In the genomic region with DNA sequence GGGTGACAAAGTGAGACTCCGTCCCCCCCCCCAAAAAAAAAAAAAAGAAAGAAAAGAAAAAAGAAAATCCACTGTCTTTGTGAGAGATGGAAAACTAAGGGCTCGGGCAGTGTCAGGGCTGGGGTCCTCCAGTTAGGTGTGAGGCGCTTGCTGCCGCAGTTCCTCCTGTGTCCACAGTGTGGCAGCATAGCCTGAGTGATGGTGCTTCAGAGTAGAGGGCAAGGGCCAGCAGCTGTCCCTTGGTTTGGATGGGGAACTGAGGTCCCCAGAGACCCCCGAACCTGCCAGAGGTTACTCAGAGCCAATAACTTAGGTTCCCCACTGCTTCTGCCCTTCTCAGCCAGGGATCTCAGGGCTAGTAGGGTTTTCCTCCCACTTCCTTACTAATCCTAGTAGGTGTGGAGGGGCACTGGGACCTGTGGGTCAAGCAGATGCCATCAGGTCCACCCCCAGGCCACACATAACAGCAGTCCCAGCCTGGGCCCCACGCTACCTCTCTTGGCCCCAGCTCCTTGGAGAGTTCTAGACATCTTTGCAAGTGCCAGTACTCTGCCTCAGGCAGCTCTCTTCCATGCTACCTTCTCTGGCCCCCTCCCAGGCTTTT, we compare ENCODE assay signal across 8 cellular contexts. TPM values are rescaled to one million over a fixed set of nuclear protein-coding genes. Genes with fewer than 3 reads are reported as not detected.
DNase-seq lines count a peak whose midpoint lies in the region; ATAC-seq, FAIRE-seq and TF ChIP-seq lines count a peak whose summit lies in the region.

No MANE protein-coding gene starts in this region.

- TF ChIP-seq POLR2A in A549 (IDR thresholded peaks at IDR 0.05; ENCODE audit: low read length) = no peak

- H3K4me2 ChIP-seq in A549 = no peak overlapping the region

- ATAC-seq in A549 (peak; percentile 87 to 95), HG03108 (IDR thresholded peaks at IDR 0.05; ENCODE audit: unreplicated experiment) (no peak)

- H3K9me3 ChIP-seq in A549 = no peaks in the 10 kb centered on the region

- peaks cover 3% of the 10 kb centered on the region for H3K4me1 Mint-ChIP-seq in activated CD4-positive, alpha-beta memory T cell treated with anti-CD3 and anti-CD28 coated beads, Interleukin-2, amount 10 ng/mL, durations not matched to agents 7 days and 5 days

- no peak overlapping the region for H3K27ac Mint-ChIP-seq in activated CD4-positive, alpha-beta memory T cell treated with anti-CD3 and anti-CD28 coated beads, Interleukin-2, amount 10 ng/mL, durations not matched to agents 7 days and 5 days

- H3K27me3 Mint-ChIP-seq in activated CD4-positive, alpha-beta memory T cell treated with anti-CD3 and anti-CD28 coated beads, Interleukin-2, amount 10 ng/mL, durations not matched to agents 7 days and 5 days = no peaks in the 10 kb centered on the region

- no peaks in the 10 kb centered on the region for H3K36me3 Mint-ChIP-seq in activated CD4-positive, alpha-beta memory T cell treated with anti-CD3 and anti-CD28 coated beads, Interleukin-2, amount 10 ng/mL, durations not matched to agents 7 days and 5 days (ENCODE audit: low read depth)

- CTCF ChIA-PET in A549 (lab: Yijun Ruan, JAX) = interaction anchor here (0.6 to 7.1 kb wide), 33 partner anchors 8 to 157 kb away, joined by 3 to 106 read pairs (median 4); partner anchors contain the start of genes MIEF2 and SHMT1
- CTCF ChIA-PET in activated CD4-positive, alpha-beta memory T cell treated with anti-CD3 and anti-CD28 coated beads, Interleukin-2, amount 10 ng/mL, durations not matched to agents 7 days and 5 days (lab: Charles Lee) = interaction anchor here (0.6 kb wide), 1 partner anchor 10 kb away, joined by 3 read pairs; no protein-coding TSS in a partner anchor

- H3K4me1 ChIP-seq in A549 = peaks cover 7% of the 10 kb centered on the region; the same call in 2 of the 3 replicates

- H3K4me3 Mint-ChIP-seq in activated CD4-positive, alpha-beta memory T cell treated with anti-CD3 and anti-CD28 coated beads, Interleukin-2, amount 10 ng/mL, durations not matched to agents 7 days and 5 days = no peak overlapping the region

- peak; percentile 86 for FAIRE-seq in A549 (lab: Jason Lieb, UNC)

- POLR2A ChIA-PET in A549 (lab: Yijun Ruan, JAX) = interaction anchor here (0.7 kb wide), 1 partner anchor 42 kb away, joined by 11 read pairs; no protein-coding TSS in a partner anchor
- POLR2A ChIA-PET in activated CD4-positive, alpha-beta memory T cell treated with anti-CD3 and anti-CD28 coated beads, Interleukin-2, amount 10 ng/mL, durations not matched to agents 7 days and 5 days (lab: Charles Lee) = no interaction called here

- in situ Hi-C loops in GM13977 (cut with MboI; ENCODE audit: low pct_unique_long_range_greater_than_20kb, low sequenced_read_pairs, unreplicated experiment) = no loop called here

- 5% methylated on average over 6 of the region's 6 CpGs for WGBS in A549 (ENCODE audit: missing lambda C conversion rate)

- DNase-seq in A549 (ENCODE audit: low read depth in 1 of 2, low spot score in 1 of 2) (peak; percentile 71 to 97), GM13977 (ENCODE audit: low spot score) (peak; percentile 89), NCI-H345 treated with DMSO at 0.1 percent for 48 hours (lab: John Stamatoyannopoulos, UW; ENCODE audit: unreplicated experiment) (peak; percentile 0), medulla oblongata (ENCODE audit: extremely low spot score) (peak; percentile 87)
- DNase-seq in activated CD4-positive, alpha-beta memory T cell treated with anti-CD3 and anti-CD28 coated beads, Interleukin-2, amount 10 ng/mL, durations not matched to agents 7 days and 5 days = peak; percentile 78
- DNase-seq in effector CD4-positive, alpha-beta T cell = peak; percentile 63
- peak; percentile 47 to 54 for DNase-seq in stimulated activated CD8-positive, alpha-beta memory T cell treated with anti-CD3 and anti-CD28 coated beads, Interleukin-15, amount 100 ng/mL, for 48 hours (ENCODE audit: low read depth in 2 of 2)

- TF ChIP-seq CTCF in A549 (IDR thresholded peaks at IDR 0.05) = peak; percentile 85
- peak; percentile 99 for TF ChIP-seq CTCF in GM13977 (IDR thresholded peaks at IDR 0.05; ENCODE audit: extremely low read depth, insufficient read depth, missing control alignments)

- peak; percentile 84 to 93 for TF ChIP-seq RAD21 in A549 (conservative IDR thresholded peaks at IDR 0.05 in 1 of 2, IDR thresholded peaks at IDR 0.05 in 1 of 2)

- no peak overlapping the region for H3K27ac ChIP-seq in A549

- TF ChIP-seq EP300 in A549 (IDR thresholded peaks at IDR 0.05) = no peak

- no peak overlapping the region for H3K4me3 ChIP-seq in A549

- H3K9me3 Mint-ChIP-seq in activated CD4-positive, alpha-beta memory T cell treated with anti-CD3 and anti-CD28 coated beads, Interleukin-2, amount 10 ng/mL, durations not matched to agents 7 days and 5 days = no peaks in the 10 kb centered on the region

TF ChIP-seq in A549, 52 proteins besides CTCF, POLR2A, EP300 and RAD21:
- TF ChIP-seq, protein P1, sequence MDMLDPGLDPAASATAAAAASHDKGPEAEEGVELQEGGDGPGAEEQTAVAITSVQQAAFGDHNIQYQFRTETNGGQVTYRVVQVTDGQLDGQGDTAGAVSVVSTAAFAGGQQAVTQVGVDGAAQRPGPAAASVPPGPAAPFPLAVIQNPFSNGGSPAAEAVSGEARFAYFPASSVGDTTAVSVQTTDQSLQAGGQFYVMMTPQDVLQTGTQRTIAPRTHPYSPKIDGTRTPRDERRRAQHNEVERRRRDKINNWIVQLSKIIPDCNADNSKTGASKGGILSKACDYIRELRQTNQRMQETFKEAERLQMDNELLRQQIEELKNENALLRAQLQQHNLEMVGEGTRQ (IDR thresholded peaks at IDR 0.05) = no peak
- TF ChIP-seq SMC3 (IDR thresholded peaks at IDR 0.05) (peak; percentile 65), BCL3 (IDR thresholded peaks at IDR 0.05) (no peak), ATOH8 (CRISPR knock-in tag; IDR thresholded peaks at IDR 0.05; ENCODE audit: low read depth) (no peak), KDM1A (IDR thresholded peaks at IDR 0.05; ENCODE audit: low read depth) (no peak)

RNA-seq across cellular contexts. Expression of gene LLGL1, which starts 7.9 kb away (rescaled TPM):
- polyA plus RNA-seq in A549 (2011; rRNA removed) (11.2 and 13.1 TPM in 2 replicates), A549 (2017; fragmentation: RNase III; extraction: RNeasy Plus Mini Kit Qiagen cat#74134 plus additional on column Dnase treatment) (15.5 to 19.3 TPM (median 18.9 TPM) in 3 replicates)
- polyA plus RNA-seq in A549 (2012; cell fraction: cytosol; rRNA removed) = 26.7 and 42.5 TPM in 2 replicates
- 42.1 and 57.8 TPM in 2 replicates for polyA plus RNA-seq in A549 (2012; cell fraction: nucleus; rRNA removed)
- polyA minus RNA-seq in A549 (2011; rRNA and poly(A)+ RNA removed) = 13.9 and 20.5 TPM in 2 replicates
- 10 to 100 TPM; 22.8 to 22.9 TPM for total RNA-seq in activated CD4-positive, alpha-beta memory T cell treated with anti-CD3 and anti-CD28 coated beads, Interleukin-2, amount 10 ng/mL, durations not matched to agents 7 days and 5 days

RNA-seq across cellular contexts. Expression of gene ALKBH5, which starts 33.9 kb away (rescaled TPM):
- polyA plus RNA-seq in A549 (2011; rRNA removed) (99.2 and 105 TPM in 2 replicates), A549 (2017; fragmentation: RNase III; extraction: RNeasy Plus Mini Kit Qiagen cat#74134 plus additional on column Dnase treatment) (52.5 to 57.9 TPM (median 54.2 TPM) in 3 replicates)
- 69.5 and 90.7 TPM in 2 replicates for polyA plus RNA-seq in A549 (2012; cell fraction: cytosol; rRNA removed)
- 47.9 and 50.7 TPM in 2 replicates for polyA plus RNA-seq in A549 (2012; cell fraction: nucleus; rRNA removed)
- 158 and 192 TPM in 2 replicates for polyA minus RNA-seq in A549 (2011; rRNA and poly(A)+ RNA removed)
- total RNA-seq in activated CD4-positive, alpha-beta memory T cell treated with anti-CD3 and anti-CD28 coated beads, Interleukin-2, amount 10 ng/mL, durations not matched to agents 7 days and 5 days = 100 to 1,000 TPM; 118 to 125 TPM

RNA-seq across cellular contexts. Expression of gene FLII, which starts 41.0 kb away (rescaled TPM):
- 280 and 299 TPM in 2 replicates for polyA plus RNA-seq in A549 (2011; rRNA removed)
- polyA plus RNA-seq in A549 (2012; cell fraction: cytosol; rRNA removed) = 403 and 473 TPM in 2 replicates
- polyA plus RNA-seq in A549 (2012; cell fraction: nucleus; rRNA removed) = 1,130 and 1,454 TPM in 2 replicates
- polyA plus RNA-seq in A549 (2017; fragmentation: RNase III; extraction: RNeasy Plus Mini Kit Qiagen cat#74134 plus additional on column Dnase treatment) = 222 to 265 TPM (median 253 TPM) in 3 replicates
- polyA minus RNA-seq in A549 (2011; rRNA and poly(A)+ RNA removed) = 463 and 500 TPM in 2 replicates
- total RNA-seq in activated CD4-positive, alpha-beta memory T cell treated with anti-CD3 and anti-CD28 coated beads, Interleukin-2, amount 10 ng/mL, durations not matched to agents 7 days and 5 days = 100 to 1,000 TPM; 336 TPM

RNA-seq across cellular contexts. Expression of gene MIEF2, which starts 42.9 kb away (rescaled TPM):
- polyA plus RNA-seq in A549 (2011; rRNA removed) = 3.7 and 4.3 TPM in 2 replicates
- polyA plus RNA-seq in A549 (2012; cell fraction: cytosol; rRNA removed) = 9.8 and 11.4 TPM in 2 replicates
- polyA plus RNA-seq in A549 (2012; cell fraction: nucleus; rRNA removed) = 49.8 and 52.9 TPM in 2 replicates
- 6.0 to 8.5 TPM (median 7.0 TPM) in 3 replicates for polyA plus RNA-seq in A549 (2017; fragmentation: RNase III; extraction: RNeasy Plus Mini Kit Qiagen cat#74134 plus additional on column Dnase treatment)
- 5.7 and 6.7 TPM in 2 replicates for polyA minus RNA-seq in A549 (2011; rRNA and poly(A)+ RNA removed)
- 10 to 100 TPM in 1 of 2 experiments, 1 to 10 TPM in 1; 9.2 to 10.9 TPM for total RNA-seq in activated CD4-positive, alpha-beta memory T cell treated with anti-CD3 and anti-CD28 coated beads, Interleukin-2, amount 10 ng/mL, durations not matched to agents 7 days and 5 days

Comparison
In these comparisons a context has a peak if more than half of its experiments do, and no peak if none do; other contexts are left out.
1. DNase-seq: peak in every context shown above with its lines; median percentile 89 in GM13977; 87 in medulla oblongata; 84 in A549; 78 in activated CD4-positive, alpha-beta memory T cell treated with anti-CD3 and anti-CD28 coated beads, Interleukin-2, amount 10 ng/mL, durations not matched to agents 7 days and 5 days; 63 in effector CD4-positive, alpha-beta T cell; 50 in stimulated activated CD8-positive, alpha-beta memory T cell treated with anti-CD3 and anti-CD28 coated beads, Interleukin-15, amount 100 ng/mL, for 48 hours; 0 in NCI-H345 treated with DMSO at 0.1 percent for 48 hours.